In genomic region chr2:234686088-234686890, GRCh38 we compare ENCODE assay signal across 13 cellular contexts.
DNase-seq lines count a peak whose midpoint lies in the region; ATAC-seq, FAIRE-seq and TF ChIP-seq lines count a peak whose summit lies in the region.
"Had no signal": no experiment of that assay in that cellular context is flagged by ENCODE, and none has a peak within 500 bp of the region (broad histone marks: within the 10 kb centered on the region; RNA-seq: fewer than 3 reads in every experiment).

No MANE protein-coding gene starts in this region.

- TF ChIP-seq RAD21 in A549 (conservative IDR thresholded peaks at IDR 0.05 in 1 of 2, IDR thresholded peaks at IDR 0.05 in 1 of 2): no peak

- H3K27ac ChIP-seq in A549: peak overlapping the region; percentile 53 to 69
- H3K27ac ChIP-seq: adrenal gland had no signal

- no peak overlapping the region for H3K4me3 Mint-ChIP-seq in HFFc6
- H3K4me3 Mint-ChIP-seq in activated naive CD8-positive, alpha-beta T cell treated with anti-CD3 and anti-CD28 coated beads for 36 hours: no peak overlapping the region
- H3K4me3 Mint-ChIP-seq in stimulated activated naive B cell treated with anti-CD40 and anti-IgM and Interleukin-4, amounts not matched to agents 10 μg/mL and 1 μg/mL and 100 μg/mL, for 72 hours: no peak overlapping the region

- no peak for TF ChIP-seq EP300 in A549 (IDR thresholded peaks at IDR 0.05)

- peaks cover 37% of the 10 kb centered on the region for H3K4me1 Mint-ChIP-seq in HFFc6 (ENCODE audit: low read depth)
- H3K4me1 Mint-ChIP-seq in activated naive CD8-positive, alpha-beta T cell treated with anti-CD3 and anti-CD28 coated beads for 36 hours: no peaks in the 10 kb centered on the region
- H3K4me1 Mint-ChIP-seq in stimulated activated naive B cell treated with anti-CD40 and anti-IgM and Interleukin-4, amounts not matched to agents 10 μg/mL and 1 μg/mL and 100 μg/mL, for 72 hours: peaks cover 5 to 15% of the 10 kb centered on the region in 2 donors

- ATAC-seq in A549 (peak; percentile 64 to 86; a peak in 4 of 6 replicates), GM18867 (IDR thresholded peaks at IDR 0.05; ENCODE audit: unreplicated experiment) (no peak)
- ATAC-seq in stimulated activated naive B cell treated with anti-CD40 and anti-IgM and Interleukin-4, amounts not matched to agents 10 μg/mL and 1 μg/mL and 100 μg/mL, for 72 hours (replicated peaks): no peak
- ATAC-seq: left cardiac atrium had no signal

- TF ChIP-seq POLR2A in A549 (IDR thresholded peaks at IDR 0.05; ENCODE audit: low read length): no peak

- H3K9me3 ChIP-seq in A549: no peaks in the 10 kb centered on the region

- H3K4me1 ChIP-seq in A549: peaks cover 49% of the 10 kb centered on the region

- CTCF ChIA-PET in A549 (lab: Yijun Ruan, JAX): no interaction called here

- H3K27ac Mint-ChIP-seq in HFFc6: peak overlapping the region; percentile 37; the same call in 1 of the 2 replicates
- no peak overlapping the region for H3K27ac Mint-ChIP-seq in activated naive CD8-positive, alpha-beta T cell treated with anti-CD3 and anti-CD28 coated beads for 36 hours
- no peak overlapping the region for H3K27ac Mint-ChIP-seq in stimulated activated naive B cell treated with anti-CD40 and anti-IgM and Interleukin-4, amounts not matched to agents 10 μg/mL and 1 μg/mL and 100 μg/mL, for 72 hours

- H3K4me3 ChIP-seq in A549: no peak overlapping the region
- H3K4me3 ChIP-seq: adrenal gland had no signal

- peak in 1 of 2 experiments; percentile 37 for DNase-seq in A549 (ENCODE audit: low read depth in 1 of 2, low spot score in 1 of 2)
- no peak for DNase-seq in HFFc6
- peak; percentile 56 for DNase-seq in amniotic epithelial cell (ENCODE audit: low read depth)
- DNase-seq in iris pigment epithelial cell (ENCODE audit: low read depth): peak; percentile 57
- DNase-seq in activated naive CD8-positive, alpha-beta T cell treated with anti-CD3 and anti-CD28 coated beads for 36 hours: no peak
- DNase-seq in NCI-H187 (lab: John Stamatoyannopoulos, UW): no peak
- no peak for DNase-seq in stimulated activated naive B cell treated with anti-CD40 and anti-IgM and Interleukin-4, amounts not matched to agents 10 μg/mL and 1 μg/mL and 100 μg/mL, for 72 hours
- DNase-seq: adrenal gland, AML-193, left cardiac atrium, NCI-H1048, occipital lobe had no signal

- no peaks in the 10 kb centered on the region for H3K27me3 Mint-ChIP-seq in HFFc6 (ENCODE audit: insufficient read depth)
- peaks cover 2% of the 10 kb centered on the region for H3K27me3 Mint-ChIP-seq in activated naive CD8-positive, alpha-beta T cell treated with anti-CD3 and anti-CD28 coated beads for 36 hours
- H3K27me3 Mint-ChIP-seq in stimulated activated naive B cell treated with anti-CD40 and anti-IgM and Interleukin-4, amounts not matched to agents 10 μg/mL and 1 μg/mL and 100 μg/mL, for 72 hours: peaks cover 0 to 6% of the 10 kb centered on the region in 2 donors

- TF ChIP-seq CTCF in A549 (IDR thresholded peaks at IDR 0.05) (no peak), HFFc6 (IDR thresholded peaks at IDR 0.05) (no peak)

- peak overlapping the region; percentile 41 for H3K4me2 ChIP-seq in A549

- peaks cover 5% of the 10 kb centered on the region for H3K36me3 Mint-ChIP-seq in HFFc6 (ENCODE audit: low read depth)
- no peaks in the 10 kb centered on the region for H3K36me3 Mint-ChIP-seq in activated naive CD8-positive, alpha-beta T cell treated with anti-CD3 and anti-CD28 coated beads for 36 hours
- no peaks in the 10 kb centered on the region for H3K36me3 Mint-ChIP-seq in stimulated activated naive B cell treated with anti-CD40 and anti-IgM and Interleukin-4, amounts not matched to agents 10 μg/mL and 1 μg/mL and 100 μg/mL, for 72 hours

- POLR2A ChIA-PET in A549 (lab: Yijun Ruan, JAX): no interaction called here

- FAIRE-seq in A549 (lab: Jason Lieb, UNC): no peak

- 58% methylated on average over 4 of the region's 4 CpGs for WGBS in A549 (ENCODE audit: missing lambda C conversion rate)

- H3K9me3 Mint-ChIP-seq in HFFc6: no peaks in the 10 kb centered on the region
- H3K9me3 Mint-ChIP-seq in activated naive CD8-positive, alpha-beta T cell treated with anti-CD3 and anti-CD28 coated beads for 36 hours: no peaks in the 10 kb centered on the region
- peaks cover 4 to 7% of the 10 kb centered on the region in 2 donors for H3K9me3 Mint-ChIP-seq in stimulated activated naive B cell treated with anti-CD40 and anti-IgM and Interleukin-4, amounts not matched to agents 10 μg/mL and 1 μg/mL and 100 μg/mL, for 72 hours

TF ChIP-seq in A549, 52 proteins besides CTCF, POLR2A, EP300 and RAD21:
- TF ChIP-seq USF2 (IDR thresholded peaks at IDR 0.05) (no peak), CHD2 (IDR thresholded peaks at IDR 0.05; ENCODE audit: low read length, partially characterized antibody) (no peak), FOXS1 (CRISPR knock-in tag; IDR thresholded peaks at IDR 0.05) (no peak), PHF8 (IDR thresholded peaks at IDR 0.05; ENCODE audit: borderline replicate concordance, low read depth) (no peak), HMGXB4 (CRISPR knock-in tag; IDR thresholded peaks at IDR 0.05; ENCODE audit: borderline replicate concordance) (no peak), ZSCAN20 (CRISPR knock-in tag; IDR thresholded peaks at IDR 0.05) (no peak), PBX3 (IDR thresholded peaks at IDR 0.05) (no peak), HOXA7 (CRISPR knock-in tag; IDR thresholded peaks at IDR 0.05) (no peak), HEYL (CRISPR knock-in tag; IDR thresholded peaks at IDR 0.05) (no peak), SMC3 (IDR thresholded peaks at IDR 0.05) (no peak), KDM5A (IDR thresholded peaks at IDR 0.05) (no peak), ZFP36 (IDR thresholded peaks at IDR 0.05; ENCODE audit: borderline replicate concordance, partially characterized antibody) (no peak), HDAC2 (IDR thresholded peaks at IDR 0.05) (no peak), ESRRA (IDR thresholded peaks at IDR 0.05; ENCODE audit: borderline replicate concordance, low read length) (no peak), JUNB (IDR thresholded peaks at IDR 0.05) (no peak)

Comparison
In these comparisons a context has a peak if more than half of its experiments do, and no peak if none do; other contexts are left out.
1. ATAC-seq: peak in A549 (2 of 2); none in stimulated activated naive B cell treated with anti-CD40 and anti-IgM and Interleukin-4, amounts not matched to agents 10 μg/mL and 1 μg/mL and 100 μg/mL, for 72 hours (0 of 2) and GM18867 (single experiment).
2. DNase-seq: peak in amniotic epithelial cell (single experiment) and iris pigment epithelial cell (single experiment); none in HFFc6 (single experiment), activated naive CD8-positive, alpha-beta T cell treated with anti-CD3 and anti-CD28 coated beads for 36 hours (single experiment), NCI-H187 (0 of 2) and stimulated activated naive B cell treated with anti-CD40 and anti-IgM and Interleukin-4, amounts not matched to agents 10 μg/mL and 1 μg/mL and 100 μg/mL, for 72 hours (single experiment).